Comparison of ENCODE assay signal across 8 cellular contexts in genomic region chr21:32403201-32403701, GRCh38. TPM values are rescaled to one million over a fixed set of nuclear protein-coding genes. Genes with fewer than 3 reads are reported as not detected.
DNase-seq lines count a peak whose midpoint lies in the region; ATAC-seq lines count a peak whose summit lies in the region.

No MANE protein-coding gene starts in this region.

- no peaks in the 10 kb centered on the region for H3K36me3 ChIP-seq in SJSA1

- H3K9me3 ChIP-seq in SJSA1 (replicated peaks), result no peaks in the 10 kb centered on the region

- no peaks in the 10 kb centered on the region for H3K27me3 ChIP-seq in SJSA1 (replicated peaks)

- peaks cover 1% of the 10 kb centered on the region for H3K9me3 Mint-ChIP-seq in activated naive CD8-positive, alpha-beta T cell treated with anti-CD3 and anti-CD28 coated beads for 36 hours

- intact Hi-C loops in Right ventricle myocardium superior (cut with DNase I), result loop anchor here (5.0 kb wide), 2 partner anchors 164 to 199 kb away; no protein-coding TSS in a partner anchor

- peaks cover under 1% of the 10 kb centered on the region for H3K36me3 Mint-ChIP-seq in activated naive CD8-positive, alpha-beta T cell treated with anti-CD3 and anti-CD28 coated beads for 36 hours

- no peaks in the 10 kb centered on the region for H3K27me3 Mint-ChIP-seq in activated naive CD8-positive, alpha-beta T cell treated with anti-CD3 and anti-CD28 coated beads for 36 hours

- H3K4me3 ChIP-seq in SJSA1, result no peak overlapping the region

- no peak overlapping the region for H3K4me3 Mint-ChIP-seq in activated naive CD8-positive, alpha-beta T cell treated with anti-CD3 and anti-CD28 coated beads for 36 hours

- peak; percentile 92 for ATAC-seq in Right ventricle myocardium superior (ENCODE audit: poor library complexity)
- ATAC-seq in HG02973 (IDR thresholded peaks at IDR 0.05; ENCODE audit: unreplicated experiment), result no peak
- no peak for ATAC-seq in HG03159 (IDR thresholded peaks at IDR 0.05; ENCODE audit: unreplicated experiment)

- DNase-seq in DMS153 (lab: John Stamatoyannopoulos, UW) (peak; percentile 22), LoVo (ENCODE audit: low spot score) (peak; percentile 65), SJSA1 (ENCODE audit: low read depth in 1 of 2, low spot score in 2 of 2) (peak; percentile 68 to 71), Right ventricle myocardium superior (peak; percentile 67), renal cortical epithelial cell (ENCODE audit: low read depth) (peak; percentile 33)
- peak; percentile 51 for DNase-seq in activated naive CD8-positive, alpha-beta T cell treated with anti-CD3 and anti-CD28 coated beads for 36 hours

- peaks cover 9% of the 10 kb centered on the region for H3K4me1 Mint-ChIP-seq in activated naive CD8-positive, alpha-beta T cell treated with anti-CD3 and anti-CD28 coated beads for 36 hours

- no peak overlapping the region for H3K27ac Mint-ChIP-seq in activated naive CD8-positive, alpha-beta T cell treated with anti-CD3 and anti-CD28 coated beads for 36 hours

- no peak overlapping the region for H3K27ac ChIP-seq in SJSA1

- peaks cover 3% of the 10 kb centered on the region; the same call in 1 of the 2 replicates for H3K4me1 ChIP-seq in SJSA1 (replicated peaks)

RNA-seq across cellular contexts. Expression of gene EVA1C, which starts 9.3 kb away (rescaled TPM):
- total RNA-seq in SJSA1 (2014; rRNA removed; shearing (Covaris generic)), result 13.4 and 19.6 TPM in 2 replicates
- 10 to 100 TPM; 10.9 to 12.5 TPM for total RNA-seq in activated naive CD8-positive, alpha-beta T cell treated with anti-CD3 and anti-CD28 coated beads for 36 hours
- total RNA-seq in Right ventricle myocardium superior, result 12.9 TPM
- total RNA-seq in renal cortical epithelial cell, result 0.69 and 0.70 TPM in 2 replicates

RNA-seq across cellular contexts. Expression of gene URB1, which starts 10.4 kb away (rescaled TPM):
- total RNA-seq in SJSA1 (2014; rRNA removed; shearing (Covaris generic)), result 14.0 and 17.4 TPM in 2 replicates
- total RNA-seq in activated naive CD8-positive, alpha-beta T cell treated with anti-CD3 and anti-CD28 coated beads for 36 hours, result 10 to 100 TPM; 35.6 to 38.4 TPM
- total RNA-seq in Right ventricle myocardium superior, result 11.4 TPM
- 10.6 and 23.1 TPM in 2 replicates for total RNA-seq in renal cortical epithelial cell
